Comparison of ENCODE assay signal across 9 cellular contexts in the genomic region with DNA sequence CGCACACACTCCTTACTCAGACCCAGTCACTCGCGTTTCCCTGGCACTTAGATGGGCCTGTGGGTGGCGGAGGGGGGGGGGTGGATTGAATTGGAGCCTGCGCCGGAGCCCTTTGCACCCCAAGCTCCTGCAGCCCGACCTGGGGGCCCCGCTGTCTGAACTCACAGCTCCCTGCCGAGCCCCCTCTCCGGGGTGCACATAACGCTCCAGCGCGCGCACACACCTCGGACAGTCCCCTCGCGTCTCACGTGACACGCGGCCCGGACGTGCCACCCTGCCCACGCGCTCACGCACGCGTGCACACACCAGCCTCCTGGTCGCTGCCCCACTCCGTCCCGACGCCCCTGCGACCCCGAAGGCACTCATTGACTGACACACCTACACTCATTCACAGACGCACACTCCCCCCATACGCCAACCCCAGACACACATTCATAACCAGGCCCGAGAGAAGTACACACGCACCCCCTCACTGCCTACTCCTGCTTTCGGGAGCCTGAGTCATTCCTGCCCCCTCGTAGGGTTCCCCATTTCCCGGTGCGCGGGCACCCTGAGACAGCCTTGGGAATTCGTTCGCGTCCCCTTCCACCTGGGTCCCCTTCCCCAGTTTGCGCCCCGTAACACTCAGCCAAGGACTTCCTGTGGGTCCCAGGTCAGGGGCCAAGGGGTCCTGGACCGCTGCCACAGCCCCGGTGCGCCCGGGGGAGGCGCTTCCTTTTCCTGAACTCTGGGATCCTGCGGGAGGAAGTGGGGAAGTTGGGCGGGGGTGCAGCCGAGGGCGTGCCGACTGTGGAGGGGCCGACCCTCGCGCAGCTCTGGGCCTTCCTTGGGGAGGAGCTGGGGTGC. TPM values are rescaled to one million over a fixed set of nuclear protein-coding genes. Genes with fewer than 3 reads are reported as not detected.
DNase-seq lines count a peak whose midpoint lies in the region; ATAC-seq and TF ChIP-seq lines count a peak whose summit lies in the region.
"Had no signal": no experiment of that assay in that cellular context is flagged by ENCODE, and none has a peak within 500 bp of the region (broad histone marks: within the 10 kb centered on the region; RNA-seq: fewer than 3 reads in every experiment).

No MANE protein-coding gene starts in this region.

- H3K4me1 Mint-ChIP-seq in activated T-helper 17 cell treated with anti-CD3 and anti-CD28 coated beads, Interleukin-2, amount 50 U/mL, for 72 hours, result peaks cover 31% of the 10 kb centered on the region

- H3K4me1 ChIP-seq in DND-41 (ENCODE audit: insufficient read depth, low read length) (peaks cover 31% of the 10 kb centered on the region), uterus (peaks cover 0 to 3% of the 10 kb centered on the region in 2 donors)

- TF ChIP-seq RAD21 in neural cell (conservative IDR thresholded peaks at IDR 0.05), result no peak

- H3K9me2 ChIP-seq in neural cell (ENCODE audit: insufficient read depth, low read length), result no peaks in the 10 kb centered on the region

- H3K27me3 ChIP-seq in DND-41 (ENCODE audit: insufficient read depth, low read length, poor library complexity), result peaks cover 13% of the 10 kb centered on the region
- H3K27me3 ChIP-seq in neural cell (ENCODE audit: insufficient read depth, low read depth, low read length), result no peaks in the 10 kb centered on the region
- no peaks in the 10 kb centered on the region for H3K27me3 ChIP-seq in uterus

- intact Hi-C loops in uterus (cut with DNase I; ENCODE audit: low total_unique reads), result no loop called here

- H3K27ac ChIP-seq in DND-41 (ENCODE audit: low read length) (no peak overlapping the region), neural cell (ENCODE audit: low read length) (no peak overlapping the region), uterus (peak overlapping the region; percentile 84 to 88)

- TF ChIP-seq CTCF in DND-41 (IDR thresholded peaks at IDR 0.05; ENCODE audit: borderline replicate concordance, extremely low read depth, low read length, poor library complexity, severe bottlenecking) (no peak), fibroblast of the aortic adventitia (IDR thresholded peaks at IDR 0.05; ENCODE audit: insufficient read depth, low read length) (no peak), neural cell (IDR thresholded peaks at IDR 0.05; ENCODE audit: poor library complexity, severe bottlenecking) (no peak), uterus (IDR thresholded peaks at IDR 0.05) (no peak)

- H3K9me3 Mint-ChIP-seq in activated T-helper 17 cell treated with anti-CD3 and anti-CD28 coated beads, Interleukin-2, amount 50 U/mL, for 72 hours, result no peaks in the 10 kb centered on the region

- H4K20me1 ChIP-seq in DND-41 (ENCODE audit: insufficient read depth, low read length) (peaks cover 35% of the 10 kb centered on the region), neural cell (ENCODE audit: insufficient read depth) (no peaks in the 10 kb centered on the region)

- H3K27me3 Mint-ChIP-seq in activated T-helper 17 cell treated with anti-CD3 and anti-CD28 coated beads, Interleukin-2, amount 50 U/mL, for 72 hours, result no peaks in the 10 kb centered on the region

- H3K9ac ChIP-seq in DND-41 (ENCODE audit: low read depth, low read length) (peak overlapping the region; percentile 60), neural cell (ENCODE audit: low read length) (peak overlapping the region; percentile 80)

- TF ChIP-seq EP300 in neural cell (conservative IDR thresholded peaks at IDR 0.05; ENCODE audit: poor library complexity, severe bottlenecking), result no peak

- peak overlapping the region; percentile 85 for H3K4me2 ChIP-seq in DND-41 (ENCODE audit: insufficient read depth, low read length)
- H3K4me2 ChIP-seq in neural cell (ENCODE audit: low read length), result peak overlapping the region; percentile 65

- peak overlapping the region; percentile 90 for H3K27ac Mint-ChIP-seq in activated T-helper 17 cell treated with anti-CD3 and anti-CD28 coated beads, Interleukin-2, amount 50 U/mL, for 72 hours

- peaks cover 53% of the 10 kb centered on the region for H3K36me3 Mint-ChIP-seq in activated T-helper 17 cell treated with anti-CD3 and anti-CD28 coated beads, Interleukin-2, amount 50 U/mL, for 72 hours (ENCODE audit: low read depth)

- no peaks in the 10 kb centered on the region for H3F3A ChIP-seq in neural cell (ENCODE audit: insufficient read depth, low read length, poor library complexity, severe bottlenecking)

- H3K9me3 ChIP-seq in DND-41 (ENCODE audit: insufficient read depth, low read length, severe bottlenecking), result no peaks in the 10 kb centered on the region
- no peaks in the 10 kb centered on the region for H3K9me3 ChIP-seq in neural cell (ENCODE audit: low read length)
- H3K9me3 ChIP-seq in uterus, result no peaks in the 10 kb centered on the region

- H3K4me3 ChIP-seq in DND-41 (ENCODE audit: low read depth in 1 of 2, low read length in 2 of 2) (peak overlapping the region; percentile 62 to 63; a peak in 3 of 4 replicates), fibroblast of the aortic adventitia (ENCODE audit: low read depth, low read length) (peak overlapping the region; percentile 72), neural cell (ENCODE audit: low read length) (peak overlapping the region; percentile 82), uterus (peak overlapping the region; percentile 78 to 86)

- peak in 1 of 2 donors; percentile 16 for TF ChIP-seq POLR2A in uterus (IDR thresholded peaks at IDR 0.05)

- DNase-seq in DND-41 (peak; percentile 25), NOMO-1 (lab: John Stamatoyannopoulos, UW; ENCODE audit: unreplicated experiment in 2 of 2) (peak; percentile 64 to 67), fibroblast of the aortic adventitia (ENCODE audit: low read depth) (peak; percentile 64), uterus (peak; percentile 57 to 58), NCI-H1092 (lab: John Stamatoyannopoulos, UW) (no peak)

- H2AFZ ChIP-seq in DND-41 (ENCODE audit: low read depth, low read length) (peak overlapping the region; percentile 65; the same call in 1 of the 2 replicates), neural cell (ENCODE audit: low read depth, low read length) (no peak overlapping the region)

- peak overlapping the region; percentile 88 for H3K4me3 Mint-ChIP-seq in activated T-helper 17 cell treated with anti-CD3 and anti-CD28 coated beads, Interleukin-2, amount 50 U/mL, for 72 hours

- peak; percentile 9 for ATAC-seq in DND-41 (ENCODE audit: insufficient read depth, low read depth)
- ATAC-seq in activated T-helper 17 cell treated with anti-CD3 and anti-CD28 coated beads, Interleukin-2, amount 50 U/mL, for 72 hours (replicated peaks), result peak; percentile 60
- ATAC-seq in HG02571 (IDR thresholded peaks at IDR 0.05; ENCODE audit: unreplicated experiment), result no peak

- no peaks in the 10 kb centered on the region for H3K79me2 ChIP-seq in DND-41 (ENCODE audit: insufficient read depth, low read length)
- H3K79me2 ChIP-seq in neural cell (replicated peaks; ENCODE audit: insufficient read depth, low read length), result no peaks in the 10 kb centered on the region

- no peaks in the 10 kb centered on the region for H3K36me3 ChIP-seq in DND-41 (ENCODE audit: insufficient read depth, low read length)
- no peaks in the 10 kb centered on the region for H3K36me3 ChIP-seq in neural cell (ENCODE audit: insufficient read depth, low read length)
- no peaks in the 10 kb centered on the region for H3K36me3 ChIP-seq in uterus

TF ChIP-seq in neural cell, 6 proteins besides CTCF, POLR2A, EP300 and RAD21:
- TF ChIP-seq SMC3 (conservative IDR thresholded peaks at IDR 0.05; ENCODE audit: poor library complexity), result no peak
- TF ChIP-seq EZH2 (IDR thresholded peaks at IDR 0.05; ENCODE audit: borderline replicate concordance, insufficient read depth, low read length, poor library complexity, severe bottlenecking), result no peak
- TF ChIP-seq TAF1 (IDR thresholded peaks at IDR 0.05; ENCODE audit: low read depth), result no peak
- peak; percentile 76 for TF ChIP-seq MXI1 (conservative IDR thresholded peaks at IDR 0.05; ENCODE audit: poor library complexity, severe bottlenecking)
- TF ChIP-seq POLR2AphosphoS5 (IDR thresholded peaks at IDR 0.05), result no peak

RNA-seq across cellular contexts. Expression of gene TBKBP1, which starts 1.1 kb away (rescaled TPM):
- 10 to 100 TPM in 1 of 2 donors, 1 to 10 TPM in 1; 6.3 to 10.2 TPM for total RNA-seq in activated T-helper 17 cell treated with anti-CD3 and anti-CD28 coated beads, Interleukin-2, amount 50 U/mL, for 72 hours
- 7.9 and 9.5 TPM in 2 replicates for total RNA-seq in fibroblast of the aortic adventitia (ENCODE audit: low replicate concordance)
- polyA plus RNA-seq in neural cell, result 25.4 and 30.9 TPM in 2 replicates
- 20.8 and 29.2 TPM in 2 replicates for polyA minus RNA-seq in neural cell
- 10 to 100 TPM in 2 of 4 donors, 1 to 10 TPM in 2; 2.6 to 24.8 (median 10.7) TPM for total RNA-seq in uterus

RNA-seq across cellular contexts. Expression of gene TBX21, which starts 38.0 kb away (rescaled TPM):
- 10 to 100 TPM; 19.9 to 30.5 TPM for total RNA-seq in activated T-helper 17 cell treated with anti-CD3 and anti-CD28 coated beads, Interleukin-2, amount 50 U/mL, for 72 hours
- not detected in 2 replicates for total RNA-seq in fibroblast of the aortic adventitia (ENCODE audit: low replicate concordance)
- not detected in 2 replicates for polyA plus RNA-seq in neural cell
- polyA minus RNA-seq in neural cell, result not detected in 2 replicates
- under 1 TPM in 2 of 4 donors, not detected in 2; 0.49 to 0.51 TPM for total RNA-seq in uterus
- total RNA-seq: HT1080 had no signal

RNA-seq across cellular contexts. Expression of gene KPNB1, which starts 45.3 kb away (rescaled TPM):
- 100 to 1,000 TPM; 451 to 724 TPM for total RNA-seq in activated T-helper 17 cell treated with anti-CD3 and anti-CD28 coated beads, Interleukin-2, amount 50 U/mL, for 72 hours
- total RNA-seq in fibroblast of the aortic adventitia (ENCODE audit: low replicate concordance) (473 and 851 TPM in 2 replicates), uterus (100 to 1,000 TPM in 3 of 4 donors, 10 to 100 TPM in 1; 55.6 to 313 (median 209) TPM)
- polyA plus RNA-seq in neural cell, result 80.2 and 117 TPM in 2 replicates
- polyA minus RNA-seq in neural cell, result 156 and 192 TPM in 2 replicates

Comparison
In these comparisons a context has a peak if more than half of its experiments do, and no peak if none do; other contexts are left out.
1. H3K27ac ChIP-seq: peak in uterus (2 of 2); none in DND-41 (single experiment) and neural cell (single experiment).
2. RNA of gene TBX21, which starts 38.0 kb away (total RNA-seq): 19.9 to 30.5 TPM in activated T-helper 17 cell treated with anti-CD3 and anti-CD28 coated beads, Interleukin-2, amount 50 U/mL, for 72 hours; 0.49 to 0.51 TPM in uterus and not detected in fibroblast of the aortic adventitia; every median in the first group is over 10 times any median in the second.
3. Peak in every context shown above with its lines, with median percentiles within 50 percentile points of each other: H3K4me3 ChIP-seq.